ENCODE assay signal across 1 cellular context in the genomic region with DNA sequence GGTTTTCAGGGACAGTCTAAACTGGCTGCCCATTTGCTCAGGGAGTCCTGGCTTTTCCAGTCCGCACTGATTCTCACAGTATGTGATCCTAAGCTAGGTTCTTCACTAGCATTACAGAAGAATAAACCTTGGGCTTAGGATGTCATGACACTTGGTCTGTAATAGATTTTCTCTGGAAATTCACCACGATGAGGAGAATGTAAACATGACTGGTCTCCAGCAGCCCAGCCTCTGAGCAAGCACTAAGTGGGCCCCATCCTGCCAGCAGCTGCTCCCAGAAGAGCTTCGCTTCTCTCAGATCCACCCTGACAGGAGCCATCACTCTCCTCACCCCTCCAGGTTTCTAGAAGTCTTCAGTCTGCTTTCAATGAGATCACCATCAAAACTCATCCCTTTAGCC.
TF ChIP-seq lines count a peak whose summit lies in the region.

No MANE protein-coding gene starts in this region.

TF ChIP-seq in HepG2, 621 proteins besides CTCF, POLR2A, EP300 and RAD21 (continued from another document):
- TF ChIP-seq, protein P1, sequence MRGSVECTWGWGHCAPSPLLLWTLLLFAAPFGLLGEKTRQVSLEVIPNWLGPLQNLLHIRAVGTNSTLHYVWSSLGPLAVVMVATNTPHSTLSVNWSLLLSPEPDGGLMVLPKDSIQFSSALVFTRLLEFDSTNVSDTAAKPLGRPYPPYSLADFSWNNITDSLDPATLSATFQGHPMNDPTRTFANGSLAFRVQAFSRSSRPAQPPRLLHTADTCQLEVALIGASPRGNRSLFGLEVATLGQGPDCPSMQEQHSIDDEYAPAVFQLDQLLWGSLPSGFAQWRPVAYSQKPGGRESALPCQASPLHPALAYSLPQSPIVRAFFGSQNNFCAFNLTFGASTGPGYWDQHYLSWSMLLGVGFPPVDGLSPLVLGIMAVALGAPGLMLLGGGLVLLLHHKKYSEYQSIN (CRISPR knock-in tag; IDR thresholded peaks at IDR 0.05; ENCODE audit: borderline replicate concordance): no peak
- no peak for TF ChIP-seq CENPT (CRISPR knock-in tag; IDR thresholded peaks at IDR 0.05; ENCODE audit: low read depth)
- no peak for TF ChIP-seq ZSCAN22 (CRISPR knock-in tag; IDR thresholded peaks at IDR 0.05)
- no peak for TF ChIP-seq SRSF9 (IDR thresholded peaks at IDR 0.05; ENCODE audit: borderline replicate concordance, insufficient read depth, low read depth, low read length, poor library complexity, severe bottlenecking)
- TF ChIP-seq ZBTB7A (CRISPR knock-in tag; IDR thresholded peaks at IDR 0.05): no peak
- TF ChIP-seq, protein P2, sequence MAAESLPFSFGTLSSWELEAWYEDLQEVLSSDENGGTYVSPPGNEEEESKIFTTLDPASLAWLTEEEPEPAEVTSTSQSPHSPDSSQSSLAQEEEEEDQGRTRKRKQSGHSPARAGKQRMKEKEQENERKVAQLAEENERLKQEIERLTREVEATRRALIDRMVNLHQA (CRISPR knock-in tag; IDR thresholded peaks at IDR 0.05): no peak
- no peak for TF ChIP-seq ZNF546 (CRISPR knock-in tag; conservative IDR thresholded peaks at IDR 0.05)
- no peak for TF ChIP-seq ZNF83 (CRISPR knock-in tag; IDR thresholded peaks at IDR 0.05; ENCODE audit: borderline replicate concordance)
- no peak for TF ChIP-seq ZNF558 (CRISPR knock-in tag; IDR thresholded peaks at IDR 0.05; ENCODE audit: borderline replicate concordance)
- TF ChIP-seq, protein P3, sequence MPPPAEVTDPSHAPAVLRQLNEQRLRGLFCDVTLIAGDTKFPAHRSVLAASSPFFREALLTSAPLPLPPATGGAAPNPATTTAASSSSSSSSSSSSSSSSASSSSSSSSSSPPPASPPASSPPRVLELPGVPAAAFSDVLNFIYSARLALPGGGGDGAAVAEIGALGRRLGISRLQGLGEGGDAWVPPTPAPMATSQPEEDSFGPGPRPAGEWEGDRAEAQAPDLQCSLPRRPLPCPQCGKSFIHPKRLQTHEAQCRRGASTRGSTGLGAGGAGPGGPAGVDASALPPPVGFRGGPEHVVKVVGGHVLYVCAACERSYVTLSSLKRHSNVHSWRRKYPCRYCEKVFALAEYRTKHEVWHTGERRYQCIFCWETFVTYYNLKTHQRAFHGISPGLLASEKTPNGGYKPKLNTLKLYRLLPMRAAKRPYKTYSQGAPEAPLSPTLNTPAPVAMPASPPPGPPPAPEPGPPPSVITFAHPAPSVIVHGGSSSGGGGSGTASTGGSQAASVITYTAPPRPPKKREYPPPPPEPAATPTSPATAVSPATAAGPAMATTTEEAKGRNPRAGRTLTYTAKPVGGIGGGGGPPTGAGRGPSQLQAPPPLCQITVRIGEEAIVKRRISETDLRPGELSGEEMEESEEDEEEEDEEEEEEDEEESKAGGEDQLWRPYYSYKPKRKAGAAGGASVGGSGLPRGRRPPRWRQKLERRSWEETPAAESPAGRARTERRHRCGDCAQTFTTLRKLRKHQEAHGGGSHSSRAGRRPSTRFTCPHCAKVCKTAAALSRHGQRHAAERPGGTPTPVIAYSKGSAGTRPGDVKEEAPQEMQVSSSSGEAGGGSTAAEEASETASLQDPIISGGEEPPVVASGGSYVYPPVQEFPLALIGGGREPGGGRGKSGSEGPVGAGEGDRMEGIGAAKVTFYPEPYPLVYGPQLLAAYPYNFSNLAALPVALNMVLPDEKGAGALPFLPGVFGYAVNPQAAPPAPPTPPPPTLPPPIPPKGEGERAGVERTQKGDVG (CRISPR knock-in tag; IDR thresholded peaks at IDR 0.05; ENCODE audit: borderline replicate concordance): no peak
- TF ChIP-seq, protein P4, sequence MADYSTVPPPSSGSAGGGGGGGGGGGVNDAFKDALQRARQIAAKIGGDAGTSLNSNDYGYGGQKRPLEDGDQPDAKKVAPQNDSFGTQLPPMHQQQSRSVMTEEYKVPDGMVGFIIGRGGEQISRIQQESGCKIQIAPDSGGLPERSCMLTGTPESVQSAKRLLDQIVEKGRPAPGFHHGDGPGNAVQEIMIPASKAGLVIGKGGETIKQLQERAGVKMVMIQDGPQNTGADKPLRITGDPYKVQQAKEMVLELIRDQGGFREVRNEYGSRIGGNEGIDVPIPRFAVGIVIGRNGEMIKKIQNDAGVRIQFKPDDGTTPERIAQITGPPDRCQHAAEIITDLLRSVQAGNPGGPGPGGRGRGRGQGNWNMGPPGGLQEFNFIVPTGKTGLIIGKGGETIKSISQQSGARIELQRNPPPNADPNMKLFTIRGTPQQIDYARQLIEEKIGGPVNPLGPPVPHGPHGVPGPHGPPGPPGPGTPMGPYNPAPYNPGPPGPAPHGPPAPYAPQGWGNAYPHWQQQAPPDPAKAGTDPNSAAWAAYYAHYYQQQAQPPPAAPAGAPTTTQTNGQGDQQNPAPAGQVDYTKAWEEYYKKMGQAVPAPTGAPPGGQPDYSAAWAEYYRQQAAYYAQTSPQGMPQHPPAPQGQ (CRISPR knock-in tag; IDR thresholded peaks at IDR 0.05; ENCODE audit: borderline replicate concordance): no peak
- TF ChIP-seq HOXA7 (CRISPR knock-in tag; IDR thresholded peaks at IDR 0.05): no peak
- TF ChIP-seq ZNF30 (CRISPR knock-in tag; IDR thresholded peaks at IDR 0.05): no peak
- TF ChIP-seq GFI1 (CRISPR knock-in tag; IDR thresholded peaks at IDR 0.05; ENCODE audit: borderline replicate concordance): no peak
- TF ChIP-seq ZNF382 (CRISPR knock-in tag; IDR thresholded peaks at IDR 0.05; ENCODE audit: borderline replicate concordance): no peak
- TF ChIP-seq HNF4G (IDR thresholded peaks at IDR 0.05; ENCODE audit: borderline replicate concordance, low read depth, low read length): no peak
- TF ChIP-seq HNF4G (CRISPR knock-in tag; IDR thresholded peaks at IDR 0.05; ENCODE audit: borderline replicate concordance, low read depth): no peak
- no peak for TF ChIP-seq NFIB (CRISPR knock-in tag; IDR thresholded peaks at IDR 0.05; ENCODE audit: borderline replicate concordance)
- no peak for TF ChIP-seq ZNF205 (CRISPR knock-in tag; IDR thresholded peaks at IDR 0.05)
- TF ChIP-seq, protein P5, sequence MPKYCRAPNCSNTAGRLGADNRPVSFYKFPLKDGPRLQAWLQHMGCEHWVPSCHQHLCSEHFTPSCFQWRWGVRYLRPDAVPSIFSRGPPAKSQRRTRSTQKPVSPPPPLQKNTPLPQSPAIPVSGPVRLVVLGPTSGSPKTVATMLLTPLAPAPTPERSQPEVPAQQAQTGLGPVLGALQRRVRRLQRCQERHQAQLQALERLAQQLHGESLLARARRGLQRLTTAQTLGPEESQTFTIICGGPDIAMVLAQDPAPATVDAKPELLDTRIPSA (CRISPR knock-in tag; IDR thresholded peaks at IDR 0.05; ENCODE audit: borderline replicate concordance): no peak
- TF ChIP-seq FOXK1 (CRISPR knock-in tag; IDR thresholded peaks at IDR 0.05; ENCODE audit: borderline replicate concordance, low read depth): peak; percentile 65; the same call in 1 of the 2 replicates
- TF ChIP-seq ZNF749 (CRISPR knock-in tag; IDR thresholded peaks at IDR 0.05; ENCODE audit: borderline replicate concordance): no peak
- no peak for TF ChIP-seq SAP130 (CRISPR knock-in tag; IDR thresholded peaks at IDR 0.05; ENCODE audit: low read depth)
- TF ChIP-seq NRL (CRISPR knock-in tag; IDR thresholded peaks at IDR 0.05; ENCODE audit: borderline replicate concordance): no peak
- no peak for TF ChIP-seq TOPORS (CRISPR knock-in tag; IDR thresholded peaks at IDR 0.05)
- TF ChIP-seq TEAD3 (CRISPR knock-in tag; optimal IDR thresholded peaks at IDR 0.05; ENCODE audit: borderline replicate concordance): peak; percentile 33
- TF ChIP-seq, protein P6, sequence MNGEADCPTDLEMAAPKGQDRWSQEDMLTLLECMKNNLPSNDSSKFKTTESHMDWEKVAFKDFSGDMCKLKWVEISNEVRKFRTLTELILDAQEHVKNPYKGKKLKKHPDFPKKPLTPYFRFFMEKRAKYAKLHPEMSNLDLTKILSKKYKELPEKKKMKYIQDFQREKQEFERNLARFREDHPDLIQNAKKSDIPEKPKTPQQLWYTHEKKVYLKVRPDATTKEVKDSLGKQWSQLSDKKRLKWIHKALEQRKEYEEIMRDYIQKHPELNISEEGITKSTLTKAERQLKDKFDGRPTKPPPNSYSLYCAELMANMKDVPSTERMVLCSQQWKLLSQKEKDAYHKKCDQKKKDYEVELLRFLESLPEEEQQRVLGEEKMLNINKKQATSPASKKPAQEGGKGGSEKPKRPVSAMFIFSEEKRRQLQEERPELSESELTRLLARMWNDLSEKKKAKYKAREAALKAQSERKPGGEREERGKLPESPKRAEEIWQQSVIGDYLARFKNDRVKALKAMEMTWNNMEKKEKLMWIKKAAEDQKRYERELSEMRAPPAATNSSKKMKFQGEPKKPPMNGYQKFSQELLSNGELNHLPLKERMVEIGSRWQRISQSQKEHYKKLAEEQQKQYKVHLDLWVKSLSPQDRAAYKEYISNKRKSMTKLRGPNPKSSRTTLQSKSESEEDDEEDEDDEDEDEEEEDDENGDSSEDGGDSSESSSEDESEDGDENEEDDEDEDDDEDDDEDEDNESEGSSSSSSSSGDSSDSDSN (CRISPR knock-in tag; IDR thresholded peaks at IDR 0.05): no peak
- TF ChIP-seq NFATC3 (CRISPR knock-in tag; IDR thresholded peaks at IDR 0.05): no peak
- TF ChIP-seq ZNF781 (CRISPR knock-in tag; IDR thresholded peaks at IDR 0.05; ENCODE audit: borderline replicate concordance, not compliant biosample characterization): no peak
- no peak for TF ChIP-seq HNRNPUL1 (IDR thresholded peaks at IDR 0.05; ENCODE audit: low read depth, low read length)
- TF ChIP-seq THYN1 (CRISPR knock-in tag; IDR thresholded peaks at IDR 0.05; ENCODE audit: borderline replicate concordance, low read depth): no peak
- no peak for TF ChIP-seq ZKSCAN1 (IDR thresholded peaks at IDR 0.05; ENCODE audit: low read length)
- TF ChIP-seq RCOR2 (CRISPR knock-in tag; IDR thresholded peaks at IDR 0.05): 0 out of 2 replicates have a peak, but pooled peaks have one; percentile 18
- no peak for TF ChIP-seq ZNF672 (CRISPR knock-in tag; IDR thresholded peaks at IDR 0.05)
- peak; percentile 97 for TF ChIP-seq BCL6 (CRISPR knock-in tag; IDR thresholded peaks at IDR 0.05)
- 0 out of 4 replicates have a peak, but pooled peaks have one; percentile 13 to 33 for TF ChIP-seq NR2F1 (CRISPR knock-in tag; IDR thresholded peaks at IDR 0.05)
- no peak for TF ChIP-seq ZNF746 (CRISPR knock-in tag; IDR thresholded peaks at IDR 0.05)
- TF ChIP-seq, protein P7, sequence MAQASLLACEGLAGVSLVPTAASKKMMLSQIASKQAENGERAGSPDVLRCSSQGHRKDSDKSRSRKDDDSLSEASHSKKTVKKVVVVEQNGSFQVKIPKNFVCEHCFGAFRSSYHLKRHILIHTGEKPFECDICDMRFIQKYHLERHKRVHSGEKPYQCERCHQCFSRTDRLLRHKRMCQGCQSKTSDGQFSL (CRISPR knock-in tag; IDR thresholded peaks at IDR 0.05): no peak
- no peak for TF ChIP-seq ZFP1 (CRISPR knock-in tag; IDR thresholded peaks at IDR 0.05)
- TF ChIP-seq, protein P8, sequence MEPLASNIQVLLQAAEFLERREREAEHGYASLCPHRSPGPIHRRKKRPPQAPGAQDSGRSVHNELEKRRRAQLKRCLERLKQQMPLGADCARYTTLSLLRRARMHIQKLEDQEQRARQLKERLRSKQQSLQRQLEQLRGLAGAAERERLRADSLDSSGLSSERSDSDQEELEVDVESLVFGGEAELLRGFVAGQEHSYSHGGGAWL (CRISPR knock-in tag; IDR thresholded peaks at IDR 0.05): no peak
- TF ChIP-seq FOXA3 (CRISPR knock-in tag; IDR thresholded peaks at IDR 0.05): peak; percentile 65; the same call in 1 of the 2 replicates
- peak; percentile 78 for TF ChIP-seq RARA (CRISPR knock-in tag; IDR thresholded peaks at IDR 0.05)
- TF ChIP-seq SAFB2 (CRISPR knock-in tag; IDR thresholded peaks at IDR 0.05; ENCODE audit: borderline replicate concordance, low read depth): no peak
- no peak for TF ChIP-seq ZNF570 (CRISPR knock-in tag; IDR thresholded peaks at IDR 0.05; ENCODE audit: borderline replicate concordance)
- TF ChIP-seq ZNF773 (CRISPR knock-in tag; IDR thresholded peaks at IDR 0.05; ENCODE audit: borderline replicate concordance): no peak
- no peak for TF ChIP-seq ZNF879 (CRISPR knock-in tag; IDR thresholded peaks at IDR 0.05)
- TF ChIP-seq HMG20A (CRISPR knock-in tag; IDR thresholded peaks at IDR 0.05; ENCODE audit: borderline replicate concordance): no peak
- TF ChIP-seq RXRB (CRISPR knock-in tag; IDR thresholded peaks at IDR 0.05; ENCODE audit: borderline replicate concordance): no peak
- no peak for TF ChIP-seq ZNF556 (CRISPR knock-in tag; IDR thresholded peaks at IDR 0.05; ENCODE audit: borderline replicate concordance)
- TF ChIP-seq SNAI1 (CRISPR knock-in tag; IDR thresholded peaks at IDR 0.05; ENCODE audit: borderline replicate concordance): no peak
- 0 out of 2 replicates have a peak, but pooled peaks have one; percentile 4 for TF ChIP-seq TBX2 (CRISPR knock-in tag; IDR thresholded peaks at IDR 0.05; ENCODE audit: borderline replicate concordance)
- no peak for TF ChIP-seq FOXA1 (IDR thresholded peaks at IDR 0.05)
- peak; percentile 43 for TF ChIP-seq FOXA1 (CRISPR knock-in tag; IDR thresholded peaks at IDR 0.05)
